In the genomic region with DNA sequence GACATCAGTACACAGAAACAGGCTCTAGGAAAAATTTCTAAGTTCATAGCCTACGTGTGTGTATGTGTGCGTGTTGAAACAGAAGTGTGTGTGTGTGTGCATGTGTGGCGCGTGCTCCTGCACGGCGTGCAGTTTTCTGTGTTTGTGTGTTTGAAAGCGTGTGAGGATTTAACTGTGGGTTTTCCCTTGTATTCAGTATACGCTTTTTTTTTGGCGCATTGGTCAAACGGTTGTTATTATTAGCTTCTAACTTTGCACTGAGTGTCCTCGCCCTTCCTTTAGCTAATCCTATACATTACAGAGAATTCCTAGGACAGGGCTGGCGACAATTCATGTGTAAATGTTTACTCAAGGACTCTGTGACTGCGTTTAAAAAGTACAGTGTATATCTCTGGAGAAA, we compare ENCODE assay signal across 1 cellular context.
TF ChIP-seq lines count a peak whose summit lies in the region.

No MANE protein-coding gene starts in this region.

TF ChIP-seq in WTC11, 78 proteins besides CTCF, POLR2A, EP300 and RAD21 (continued from another document):
- TF ChIP-seq, protein P1, sequence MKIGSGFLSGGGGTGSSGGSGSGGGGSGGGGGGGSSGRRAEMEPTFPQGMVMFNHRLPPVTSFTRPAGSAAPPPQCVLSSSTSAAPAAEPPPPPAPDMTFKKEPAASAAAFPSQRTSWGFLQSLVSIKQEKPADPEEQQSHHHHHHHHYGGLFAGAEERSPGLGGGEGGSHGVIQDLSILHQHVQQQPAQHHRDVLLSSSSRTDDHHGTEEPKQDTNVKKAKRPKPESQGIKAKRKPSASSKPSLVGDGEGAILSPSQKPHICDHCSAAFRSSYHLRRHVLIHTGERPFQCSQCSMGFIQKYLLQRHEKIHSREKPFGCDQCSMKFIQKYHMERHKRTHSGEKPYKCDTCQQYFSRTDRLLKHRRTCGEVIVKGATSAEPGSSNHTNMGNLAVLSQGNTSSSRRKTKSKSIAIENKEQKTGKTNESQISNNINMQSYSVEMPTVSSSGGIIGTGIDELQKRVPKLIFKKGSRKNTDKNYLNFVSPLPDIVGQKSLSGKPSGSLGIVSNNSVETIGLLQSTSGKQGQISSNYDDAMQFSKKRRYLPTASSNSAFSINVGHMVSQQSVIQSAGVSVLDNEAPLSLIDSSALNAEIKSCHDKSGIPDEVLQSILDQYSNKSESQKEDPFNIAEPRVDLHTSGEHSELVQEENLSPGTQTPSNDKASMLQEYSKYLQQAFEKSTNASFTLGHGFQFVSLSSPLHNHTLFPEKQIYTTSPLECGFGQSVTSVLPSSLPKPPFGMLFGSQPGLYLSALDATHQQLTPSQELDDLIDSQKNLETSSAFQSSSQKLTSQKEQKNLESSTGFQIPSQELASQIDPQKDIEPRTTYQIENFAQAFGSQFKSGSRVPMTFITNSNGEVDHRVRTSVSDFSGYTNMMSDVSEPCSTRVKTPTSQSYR (CRISPR knock-in tag; IDR thresholded peaks at IDR 0.05) = no peak
- TF ChIP-seq, protein P2, sequence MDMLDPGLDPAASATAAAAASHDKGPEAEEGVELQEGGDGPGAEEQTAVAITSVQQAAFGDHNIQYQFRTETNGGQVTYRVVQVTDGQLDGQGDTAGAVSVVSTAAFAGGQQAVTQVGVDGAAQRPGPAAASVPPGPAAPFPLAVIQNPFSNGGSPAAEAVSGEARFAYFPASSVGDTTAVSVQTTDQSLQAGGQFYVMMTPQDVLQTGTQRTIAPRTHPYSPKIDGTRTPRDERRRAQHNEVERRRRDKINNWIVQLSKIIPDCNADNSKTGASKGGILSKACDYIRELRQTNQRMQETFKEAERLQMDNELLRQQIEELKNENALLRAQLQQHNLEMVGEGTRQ (CRISPR knock-in tag; IDR thresholded peaks at IDR 0.05) = no peak
- TF ChIP-seq NFE2L1 (CRISPR knock-in tag; IDR thresholded peaks at IDR 0.05) (no peak), FOXK1 (CRISPR knock-in tag; IDR thresholded peaks at IDR 0.05) (no peak), JUN (CRISPR knock-in tag; IDR thresholded peaks at IDR 0.05) (no peak)
- TF ChIP-seq, protein P3, sequence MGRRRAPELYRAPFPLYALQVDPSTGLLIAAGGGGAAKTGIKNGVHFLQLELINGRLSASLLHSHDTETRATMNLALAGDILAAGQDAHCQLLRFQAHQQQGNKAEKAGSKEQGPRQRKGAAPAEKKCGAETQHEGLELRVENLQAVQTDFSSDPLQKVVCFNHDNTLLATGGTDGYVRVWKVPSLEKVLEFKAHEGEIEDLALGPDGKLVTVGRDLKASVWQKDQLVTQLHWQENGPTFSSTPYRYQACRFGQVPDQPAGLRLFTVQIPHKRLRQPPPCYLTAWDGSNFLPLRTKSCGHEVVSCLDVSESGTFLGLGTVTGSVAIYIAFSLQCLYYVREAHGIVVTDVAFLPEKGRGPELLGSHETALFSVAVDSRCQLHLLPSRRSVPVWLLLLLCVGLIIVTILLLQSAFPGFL (CRISPR knock-in tag; IDR thresholded peaks at IDR 0.05; ENCODE audit: borderline replicate concordance) = no peak
